In the genomic region with DNA sequence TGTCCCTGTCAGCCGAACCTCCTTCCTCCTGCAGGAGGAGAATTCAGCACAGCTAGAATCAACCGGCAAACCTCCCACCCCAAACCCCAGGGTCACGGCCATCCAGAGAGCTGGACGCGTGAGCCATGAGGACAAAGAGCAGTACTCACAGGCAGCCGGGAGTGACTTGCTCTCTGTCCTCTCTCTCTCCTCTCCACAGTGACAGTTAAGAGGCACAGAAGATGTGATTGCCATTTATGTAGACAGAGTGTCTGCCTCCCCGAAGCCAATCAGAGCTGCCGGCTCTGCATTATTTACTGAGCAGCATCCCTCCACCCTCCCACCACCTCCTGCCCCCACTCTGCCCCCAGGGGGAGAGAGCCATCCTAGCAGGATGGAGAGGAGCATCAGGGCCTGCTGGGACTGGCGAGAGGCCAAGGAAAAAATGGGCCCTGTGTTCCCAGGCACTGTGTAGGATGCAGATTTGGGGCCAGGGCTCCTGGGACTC, we compare ENCODE assay signal across 1 cellular context.
TF ChIP-seq lines count a peak whose summit lies in the region.

No MANE protein-coding gene starts in this region.

TF ChIP-seq in neural cell, 6 proteins besides CTCF, POLR2A, EP300 and RAD21:
- peak; percentile 25 for TF ChIP-seq REST (IDR thresholded peaks at IDR 0.05; ENCODE audit: borderline replicate concordance)
- peak; percentile 25 for TF ChIP-seq SMC3 (conservative IDR thresholded peaks at IDR 0.05; ENCODE audit: poor library complexity)
- no peak for TF ChIP-seq TAF1 (IDR thresholded peaks at IDR 0.05; ENCODE audit: low read depth)
- TF ChIP-seq POLR2AphosphoS5 (IDR thresholded peaks at IDR 0.05) = peak; percentile 76
- no peak for TF ChIP-seq MXI1 (conservative IDR thresholded peaks at IDR 0.05; ENCODE audit: poor library complexity, severe bottlenecking)
- TF ChIP-seq EZH2 (IDR thresholded peaks at IDR 0.05; ENCODE audit: borderline replicate concordance, insufficient read depth, low read length, poor library complexity, severe bottlenecking) = no peak
